In the genomic region with DNA sequence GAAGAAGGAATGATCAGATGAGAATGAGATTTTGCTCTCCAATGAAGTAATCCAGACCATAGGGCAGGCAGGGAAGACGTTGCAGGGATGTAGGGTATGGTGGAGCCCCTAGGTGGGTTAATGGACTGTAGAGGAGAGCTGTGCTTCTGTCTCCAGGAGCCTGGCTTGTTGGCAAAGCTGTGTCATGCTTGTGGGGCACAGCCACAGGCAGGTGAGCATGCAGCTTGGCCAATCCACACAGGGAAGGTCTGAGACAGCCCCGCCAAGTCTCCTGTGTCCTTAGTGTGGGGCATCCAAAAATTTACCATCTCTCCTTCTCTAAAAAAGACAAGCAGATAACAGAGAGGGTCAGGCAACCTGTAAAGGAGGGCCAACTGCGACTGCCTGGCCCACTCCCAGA, we compare ENCODE assay signal across 2 cellular contexts.
TF ChIP-seq lines count a peak whose summit lies in the region.

No MANE protein-coding gene starts in this region.

TF ChIP-seq in GM23338, 12 proteins besides CTCF, POLR2A, EP300 and RAD21 (continues in another document):
- no peak for TF ChIP-seq JUNB (IDR thresholded peaks at IDR 0.05; ENCODE audit: unreplicated experiment)
- TF ChIP-seq EZH2phosphoT487 (IDR thresholded peaks at IDR 0.05; ENCODE audit: unreplicated experiment) = no peak
- no peak for TF ChIP-seq CREB1 (CRISPR knock-in tag; IDR thresholded peaks at IDR 0.05; ENCODE audit: low read depth)
- TF ChIP-seq, protein P1, sequence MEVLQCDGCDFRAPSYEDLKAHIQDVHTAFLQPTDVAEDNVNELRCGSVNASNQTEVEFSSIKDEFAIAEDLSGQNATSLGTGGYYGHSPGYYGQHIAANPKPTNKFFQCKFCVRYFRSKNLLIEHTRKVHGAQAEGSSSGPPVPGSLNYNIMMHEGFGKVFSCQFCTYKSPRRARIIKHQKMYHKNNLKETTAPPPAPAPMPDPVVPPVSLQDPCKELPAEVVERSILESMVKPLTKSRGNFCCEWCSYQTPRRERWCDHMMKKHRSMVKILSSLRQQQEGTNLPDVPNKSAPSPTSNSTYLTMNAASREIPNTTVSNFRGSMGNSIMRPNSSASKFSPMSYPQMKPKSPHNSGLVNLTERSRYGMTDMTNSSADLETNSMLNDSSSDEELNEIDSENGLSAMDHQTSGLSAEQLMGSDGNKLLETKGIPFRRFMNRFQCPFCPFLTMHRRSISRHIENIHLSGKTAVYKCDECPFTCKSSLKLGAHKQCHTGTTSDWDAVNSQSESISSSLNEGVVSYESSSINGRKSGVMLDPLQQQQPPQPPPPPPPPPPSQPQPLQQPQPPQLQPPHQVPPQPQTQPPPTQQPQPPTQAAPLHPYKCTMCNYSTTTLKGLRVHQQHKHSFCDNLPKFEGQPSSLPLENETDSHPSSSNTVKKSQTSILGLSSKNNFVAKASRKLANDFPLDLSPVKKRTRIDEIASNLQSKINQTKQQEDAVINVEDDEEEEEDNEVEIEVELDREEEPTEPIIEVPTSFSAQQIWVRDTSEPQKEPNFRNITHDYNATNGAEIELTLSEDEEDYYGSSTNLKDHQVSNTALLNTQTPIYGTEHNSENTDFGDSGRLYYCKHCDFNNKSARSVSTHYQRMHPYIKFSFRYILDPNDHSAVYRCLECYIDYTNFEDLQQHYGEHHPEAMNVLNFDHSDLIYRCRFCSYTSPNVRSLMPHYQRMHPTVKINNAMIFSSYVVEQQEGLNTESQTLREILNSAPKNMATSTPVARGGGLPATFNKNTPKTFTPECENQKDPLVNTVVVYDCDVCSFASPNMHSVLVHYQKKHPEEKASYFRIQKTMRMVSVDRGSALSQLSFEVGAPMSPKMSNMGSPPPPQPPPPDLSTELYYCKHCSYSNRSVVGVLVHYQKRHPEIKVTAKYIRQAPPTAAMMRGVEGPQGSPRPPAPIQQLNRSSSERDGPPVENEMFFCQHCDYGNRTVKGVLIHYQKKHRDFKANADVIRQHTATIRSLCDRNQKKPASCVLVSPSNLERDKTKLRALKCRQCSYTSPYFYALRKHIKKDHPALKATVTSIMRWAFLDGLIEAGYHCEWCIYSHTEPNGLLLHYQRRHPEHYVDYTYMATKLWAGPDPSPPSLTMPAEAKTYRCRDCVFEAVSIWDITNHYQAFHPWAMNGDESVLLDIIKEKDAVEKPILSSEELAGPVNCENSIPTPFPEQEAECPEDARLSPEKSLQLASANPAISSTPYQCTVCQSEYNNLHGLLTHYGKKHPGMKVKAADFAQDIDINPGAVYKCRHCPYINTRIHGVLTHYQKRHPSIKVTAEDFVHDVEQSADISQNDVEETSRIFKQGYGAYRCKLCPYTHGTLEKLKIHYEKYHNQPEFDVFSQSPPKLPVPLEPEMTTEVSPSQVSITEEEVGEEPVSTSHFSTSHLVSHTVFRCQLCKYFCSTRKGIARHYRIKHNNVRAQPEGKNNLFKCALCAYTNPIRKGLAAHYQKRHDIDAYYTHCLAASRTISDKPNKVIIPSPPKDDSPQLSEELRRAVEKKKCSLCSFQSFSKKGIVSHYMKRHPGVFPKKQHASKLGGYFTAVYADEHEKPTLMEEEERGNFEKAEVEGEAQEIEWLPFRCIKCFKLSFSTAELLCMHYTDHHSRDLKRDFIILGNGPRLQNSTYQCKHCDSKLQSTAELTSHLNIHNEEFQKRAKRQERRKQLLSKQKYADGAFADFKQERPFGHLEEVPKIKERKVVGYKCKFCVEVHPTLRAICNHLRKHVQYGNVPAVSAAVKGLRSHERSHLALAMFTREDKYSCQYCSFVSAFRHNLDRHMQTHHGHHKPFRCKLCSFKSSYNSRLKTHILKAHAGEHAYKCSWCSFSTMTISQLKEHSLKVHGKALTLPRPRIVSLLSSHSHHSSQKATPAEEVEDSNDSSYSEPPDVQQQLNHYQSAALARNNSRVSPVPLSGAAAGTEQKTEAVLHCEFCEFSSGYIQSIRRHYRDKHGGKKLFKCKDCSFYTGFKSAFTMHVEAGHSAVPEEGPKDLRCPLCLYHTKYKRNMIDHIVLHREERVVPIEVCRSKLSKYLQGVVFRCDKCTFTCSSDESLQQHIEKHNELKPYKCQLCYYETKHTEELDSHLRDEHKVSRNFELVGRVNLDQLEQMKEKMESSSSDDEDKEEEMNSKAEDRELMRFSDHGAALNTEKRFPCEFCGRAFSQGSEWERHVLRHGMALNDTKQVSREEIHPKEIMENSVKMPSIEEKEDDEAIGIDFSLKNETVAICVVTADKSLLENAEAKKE (CRISPR knock-in tag; IDR thresholded peaks at IDR 0.05) = no peak
- TF ChIP-seq ZNF331 (CRISPR knock-in tag; IDR thresholded peaks at IDR 0.05; ENCODE audit: low read depth) = no peak
- TF ChIP-seq EZH2 (IDR thresholded peaks at IDR 0.05; ENCODE audit: low read depth, unreplicated experiment) = no peak
- TF ChIP-seq, protein P2, sequence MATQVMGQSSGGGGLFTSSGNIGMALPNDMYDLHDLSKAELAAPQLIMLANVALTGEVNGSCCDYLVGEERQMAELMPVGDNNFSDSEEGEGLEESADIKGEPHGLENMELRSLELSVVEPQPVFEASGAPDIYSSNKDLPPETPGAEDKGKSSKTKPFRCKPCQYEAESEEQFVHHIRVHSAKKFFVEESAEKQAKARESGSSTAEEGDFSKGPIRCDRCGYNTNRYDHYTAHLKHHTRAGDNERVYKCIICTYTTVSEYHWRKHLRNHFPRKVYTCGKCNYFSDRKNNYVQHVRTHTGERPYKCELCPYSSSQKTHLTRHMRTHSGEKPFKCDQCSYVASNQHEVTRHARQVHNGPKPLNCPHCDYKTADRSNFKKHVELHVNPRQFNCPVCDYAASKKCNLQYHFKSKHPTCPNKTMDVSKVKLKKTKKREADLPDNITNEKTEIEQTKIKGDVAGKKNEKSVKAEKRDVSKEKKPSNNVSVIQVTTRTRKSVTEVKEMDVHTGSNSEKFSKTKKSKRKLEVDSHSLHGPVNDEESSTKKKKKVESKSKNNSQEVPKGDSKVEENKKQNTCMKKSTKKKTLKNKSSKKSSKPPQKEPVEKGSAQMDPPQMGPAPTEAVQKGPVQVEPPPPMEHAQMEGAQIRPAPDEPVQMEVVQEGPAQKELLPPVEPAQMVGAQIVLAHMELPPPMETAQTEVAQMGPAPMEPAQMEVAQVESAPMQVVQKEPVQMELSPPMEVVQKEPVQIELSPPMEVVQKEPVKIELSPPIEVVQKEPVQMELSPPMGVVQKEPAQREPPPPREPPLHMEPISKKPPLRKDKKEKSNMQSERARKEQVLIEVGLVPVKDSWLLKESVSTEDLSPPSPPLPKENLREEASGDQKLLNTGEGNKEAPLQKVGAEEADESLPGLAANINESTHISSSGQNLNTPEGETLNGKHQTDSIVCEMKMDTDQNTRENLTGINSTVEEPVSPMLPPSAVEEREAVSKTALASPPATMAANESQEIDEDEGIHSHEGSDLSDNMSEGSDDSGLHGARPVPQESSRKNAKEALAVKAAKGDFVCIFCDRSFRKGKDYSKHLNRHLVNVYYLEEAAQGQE (IDR thresholded peaks at IDR 0.05; ENCODE audit: unreplicated experiment) = no peak
- no peak for TF ChIP-seq NANOG (IDR thresholded peaks at IDR 0.05; ENCODE audit: borderline replicate concordance)
- TF ChIP-seq, protein P3, sequence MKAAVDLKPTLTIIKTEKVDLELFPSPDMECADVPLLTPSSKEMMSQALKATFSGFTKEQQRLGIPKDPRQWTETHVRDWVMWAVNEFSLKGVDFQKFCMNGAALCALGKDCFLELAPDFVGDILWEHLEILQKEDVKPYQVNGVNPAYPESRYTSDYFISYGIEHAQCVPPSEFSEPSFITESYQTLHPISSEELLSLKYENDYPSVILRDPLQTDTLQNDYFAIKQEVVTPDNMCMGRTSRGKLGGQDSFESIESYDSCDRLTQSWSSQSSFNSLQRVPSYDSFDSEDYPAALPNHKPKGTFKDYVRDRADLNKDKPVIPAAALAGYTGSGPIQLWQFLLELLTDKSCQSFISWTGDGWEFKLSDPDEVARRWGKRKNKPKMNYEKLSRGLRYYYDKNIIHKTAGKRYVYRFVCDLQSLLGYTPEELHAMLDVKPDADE (IDR thresholded peaks at IDR 0.05) = no peak
- no peak for TF ChIP-seq POLR2AphosphoS5 (IDR thresholded peaks at IDR 0.05; ENCODE audit: low read depth)

TF ChIP-seq in IMR-90, 13 proteins besides CTCF, POLR2A, EP300 and RAD21:
- no peak for TF ChIP-seq BHLHE40 (IDR thresholded peaks at IDR 0.05; ENCODE audit: low read depth, low read length)
TF ChIP-seq in IMR-90: peak in this region for 0.
